ENCODE assay signal across 21 cellular contexts in genomic region chr5:95518417-95518816, GRCh38. TPM values are rescaled to one million over a fixed set of nuclear protein-coding genes. Genes with fewer than 3 reads are reported as not detected.
DNase-seq lines count a peak whose midpoint lies in the region; TF ChIP-seq lines count a peak whose summit lies in the region.
"Had no signal": no experiment of that assay in that cellular context is flagged by ENCODE, and none has a peak within 500 bp of the region (broad histone marks: within the 10 kb centered on the region; RNA-seq: fewer than 3 reads in every experiment).

No MANE protein-coding gene starts in this region.

- H3K27ac ChIP-seq in HEK293 (ENCODE audit: extremely low read depth, low read depth, low read length), result no peak overlapping the region
- no peak overlapping the region for H3K27ac ChIP-seq in suprapubic skin
- H3K27ac ChIP-seq: 22Rv1, BLaER1, C4-2B had no signal

- H3K36me3 ChIP-seq in HEK293 (ENCODE audit: control insufficient read depth in 2 of 2, insufficient read depth in 1 of 2, low read length in 2 of 2) (peaks cover 34 to 85% of the 10 kb centered on the region in 2 experiments), suprapubic skin (peaks cover 72% of the 10 kb centered on the region)

- H3K4me3 ChIP-seq in HEK293 (ENCODE audit: low read depth, low read length) (no peak overlapping the region), suprapubic skin (no peak overlapping the region)
- H3K4me3 ChIP-seq: BLaER1, GM12878, GM23338 had no signal

- no peaks in the 10 kb centered on the region for H3K27me3 ChIP-seq in suprapubic skin
- H3K27me3 ChIP-seq: BLaER1 had no signal

- WGBS in suprapubic skin, result 94% methylated on average over 2 of the region's 2 CpGs

- H3K4me1 ChIP-seq in HEK293 (ENCODE audit: control insufficient read depth, insufficient read depth, low read length), result no peaks in the 10 kb centered on the region
- no peaks in the 10 kb centered on the region for H3K4me1 ChIP-seq in suprapubic skin
- H3K4me1 ChIP-seq: BLaER1, Caco-2 had no signal

- no peak for TF ChIP-seq CTCF in HEK293 (tag by site-specific recombination; IDR thresholded peaks at IDR 0.05)
- no peak for TF ChIP-seq CTCF in brain (conservative IDR thresholded peaks at IDR 0.05)
- no peak for TF ChIP-seq CTCF in glutamatergic neuron (IDR thresholded peaks at IDR 0.05; ENCODE audit: partially characterized antibody, unreplicated experiment)
- TF ChIP-seq CTCF in suprapubic skin (IDR thresholded peaks at IDR 0.05), result no peak

- H3K9me3 Mint-ChIP-seq in brain (peaks cover 0 to 8% (median 0%) of the 10 kb centered on the region in 5 experiments), glutamatergic neuron (ENCODE audit: unreplicated experiment) (no peaks in the 10 kb centered on the region)
- H3K9me3 Mint-ChIP-seq: CD8-positive, alpha-beta T cell; GM23338; H9; HFFc6 had no signal

- CTCF ChIA-PET in HEK293 (lab: Yijun Ruan, JAX), result no interaction called here

- DNase-seq in NCI-H2171 treated with DMSO at 0.1 percent for 48 hours (lab: John Stamatoyannopoulos, UW) (peak; percentile 19), NCI-H2171 (lab: John Stamatoyannopoulos, UW) (no peak), glutamatergic neuron (no peak), D341Med (ENCODE audit: low spot score) (no peak), suprapubic skin (ENCODE audit: low spot score in 2 of 2) (no peak)
- DNase-seq: Caco-2; CD4-positive, CD25-positive, alpha-beta regulatory T cell; CD8-positive, alpha-beta T cell; DMS79; EL; GDM1; H9; HFFc6 had no signal

- TF ChIP-seq POLR2A in suprapubic skin (IDR thresholded peaks at IDR 0.05), result no peak

- peak overlapping the region in 1 of 5 experiments; percentile 52 for H3K4me3 Mint-ChIP-seq in brain
- no peak overlapping the region for H3K4me3 Mint-ChIP-seq in glutamatergic neuron (ENCODE audit: unreplicated experiment)
- H3K4me3 Mint-ChIP-seq: B cell; CD4-positive, CD25-positive, alpha-beta regulatory T cell; CD8-positive, alpha-beta T cell; GM23338; H9; HFFc6 had no signal

- H3K27me3 Mint-ChIP-seq in brain (no peaks in the 10 kb centered on the region), glutamatergic neuron (ENCODE audit: unreplicated experiment) (peaks cover 1% of the 10 kb centered on the region)
- H3K27me3 Mint-ChIP-seq: B cell; CD4-positive, CD25-positive, alpha-beta regulatory T cell had no signal

- H3K36me3 Mint-ChIP-seq in brain (peaks cover 60% of the 10 kb centered on the region), glutamatergic neuron (ENCODE audit: unreplicated experiment) (peaks cover 5% of the 10 kb centered on the region)

- TF ChIP-seq EP300 in suprapubic skin (IDR thresholded peaks at IDR 0.05), result no peak

- POLR2A ChIA-PET in HEK293 (lab: Yijun Ruan, JAX), result no interaction called here

- no peaks in the 10 kb centered on the region for H3K9me3 ChIP-seq in HEK293 (ENCODE audit: control insufficient read depth, insufficient read depth, low read depth, low read length)
- H3K9me3 ChIP-seq in suprapubic skin, result no peaks in the 10 kb centered on the region
- H3K9me3 ChIP-seq: BLaER1, Caco-2 had no signal

- H3K27ac Mint-ChIP-seq in brain (peak overlapping the region in 3 of 5 experiments; percentile 59 to 92 (median 68)), glutamatergic neuron (ENCODE audit: unreplicated experiment) (peak overlapping the region; percentile 17)
- H3K27ac Mint-ChIP-seq: B cell; CD4-positive, CD25-positive, alpha-beta regulatory T cell; CD8-positive, alpha-beta T cell; GM23338; H9; HFFc6 had no signal

- H3K4me1 Mint-ChIP-seq in brain (no peaks in the 10 kb centered on the region), glutamatergic neuron (ENCODE audit: low read depth, unreplicated experiment) (peaks cover 14% of the 10 kb centered on the region)
- H3K4me1 Mint-ChIP-seq: B cell, GM23338, H9 had no signal

TF ChIP-seq in HEK293, 187 proteins besides CTCF, POLR2A, EP300 and RAD21:
- TF ChIP-seq ZNF521 (tag by site-specific recombination; IDR thresholded peaks at IDR 0.05) (no peak), ZSCAN30 (tag by site-specific recombination; IDR thresholded peaks at IDR 0.05) (no peak), ZNF146 (tag by site-specific recombination; IDR thresholded peaks at IDR 0.05) (peak; percentile 90)

RNA-seq across cellular contexts. Expression of gene SKIC3, which starts 36.4 kb away (rescaled TPM):
- 9.2 TPM for polyA plus RNA-seq in brain (ENCODE audit: insufficient read depth, low read depth, low replicate concordance)
- total RNA-seq in glutamatergic neuron (ENCODE audit: unreplicated experiment) (163 TPM), suprapubic skin (100 to 1,000 TPM in 1 of 4 donors, 10 to 100 TPM in 3; 81.7 to 270 (median 91.8) TPM)

RNA-seq across cellular contexts. Expression of gene ARSK, which starts 36.5 kb away (rescaled TPM):
- 3.5 TPM for polyA plus RNA-seq in brain (ENCODE audit: insufficient read depth, low read depth, low replicate concordance)
- total RNA-seq in glutamatergic neuron (ENCODE audit: unreplicated experiment) (5.5 TPM), suprapubic skin (10 to 100 TPM in 1 of 4 donors, 1 to 10 TPM in 3; 5.4 to 10.6 (median 8.1) TPM)
